Comparison of ENCODE assay signal across 15 cellular contexts in the genomic region with DNA sequence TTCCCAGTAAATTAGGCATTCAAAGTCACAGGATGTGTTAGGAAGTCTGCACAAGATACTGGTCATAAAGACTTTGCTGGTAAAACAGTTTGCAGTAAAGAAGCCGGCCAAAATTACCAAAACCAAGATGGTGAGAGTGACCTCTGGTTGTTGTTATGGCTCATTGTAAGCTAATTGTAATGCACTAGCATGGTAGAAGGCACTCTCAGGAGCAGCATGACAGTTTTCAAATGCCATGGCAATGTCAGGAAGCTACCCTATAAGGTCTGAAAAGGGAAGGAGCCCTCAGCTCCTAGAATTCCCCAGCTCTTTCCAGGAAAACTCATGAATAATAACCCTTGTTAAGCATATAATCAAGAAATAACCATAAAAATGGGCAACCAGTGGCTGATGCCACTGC.
"Had no signal": no experiment of that assay in that cellular context is flagged by ENCODE, and none has a peak within 500 bp of the region (broad histone marks: within the 10 kb centered on the region; RNA-seq: fewer than 3 reads in every experiment).

No MANE protein-coding gene starts in this region.

- ATAC-seq: activated CD4-positive, alpha-beta T cell treated with anti-CD3 and anti-CD28 coated beads for 36 hours; esophagus mucosa; heart right ventricle; left lobe of liver; psoas muscle; right cardiac atrium had no signal

- H3K9me3 ChIP-seq: heart right ventricle, psoas muscle, thyroid gland had no signal

- H3K27me3 ChIP-seq: heart right ventricle, thyroid gland had no signal

- H3K36me3 ChIP-seq: heart right ventricle, thyroid gland, WERI-Rb-1 had no signal

- DNase-seq: activated CD4-positive, alpha-beta T cell treated with anti-CD3 and anti-CD28 coated beads for 36 hours; activated CD4-positive, alpha-beta T cell treated with anti-CD3 and anti-CD28 coated beads, Interleukin-2, amount 50 U/mL, for 48 hours; activated gamma-delta T cell treated with Interleukin-2 at 50 U/mL for 16 hours; activated T-cell treated with anti-CD3 and anti-CD28 coated beads for 4 hours; effector CD4-positive, alpha-beta T cell; heart right ventricle; nephron progenitor cell; psoas muscle; right cardiac atrium; stimulated activated CD4-positive, alpha-beta T cell treated with anti-CD3 and anti-CD28 coated beads, Interleukin-2, amount 100 ng/mL, for 24 hours; stimulated activated naive CD4-positive, alpha-beta T cell treated with Interleukin-2 at 50 U/mL for 16 hours; thyroid gland; WERI-Rb-1 had no signal

- H3K27ac ChIP-seq: heart right ventricle, psoas muscle, thyroid gland, WERI-Rb-1 had no signal

- H3K4me1 ChIP-seq: heart right ventricle, psoas muscle, thyroid gland had no signal

- H3K4me3 ChIP-seq: heart right ventricle, psoas muscle, thyroid gland had no signal
